1 cellular context compared by ENCODE assay signal in the genomic region with DNA sequence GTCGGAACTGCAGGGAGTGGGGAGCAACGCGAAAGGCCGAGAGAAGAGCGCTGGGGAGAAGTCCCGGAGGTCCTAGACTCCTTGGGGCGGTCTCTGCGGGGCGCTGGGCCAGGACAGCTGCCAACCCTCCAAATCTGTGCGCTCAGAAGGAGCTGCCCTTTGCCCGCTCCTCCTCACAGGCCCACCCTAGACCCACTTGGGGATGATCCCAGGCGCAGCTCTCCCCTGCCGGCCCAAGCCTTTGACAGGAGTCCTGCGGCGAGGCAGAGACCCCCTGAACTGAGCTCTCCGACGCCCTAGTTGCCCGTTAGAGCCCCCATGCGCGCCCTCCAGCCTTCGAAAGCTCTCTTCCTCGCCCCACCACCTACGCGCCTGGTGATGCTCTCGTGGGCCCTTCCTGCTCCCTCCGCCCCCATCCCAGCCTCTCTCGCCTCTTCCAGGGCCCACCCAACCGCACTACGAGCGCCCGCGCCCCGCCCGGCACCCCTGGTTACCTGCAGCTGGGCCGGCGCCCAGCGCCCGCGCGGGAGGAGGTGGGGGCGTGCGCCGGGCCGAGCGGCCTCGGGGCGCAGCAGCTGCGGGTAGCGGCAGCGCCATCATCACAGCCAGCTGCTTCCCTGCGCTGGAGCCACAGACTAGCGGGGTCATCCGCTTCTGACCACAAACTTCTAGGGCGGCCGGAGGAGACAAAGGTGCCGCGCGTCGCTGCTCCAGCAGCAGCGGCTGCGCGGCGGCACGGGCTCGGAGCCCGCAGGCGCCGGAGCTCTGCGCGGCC.
TF ChIP-seq lines count a peak whose summit lies in the region.

No MANE protein-coding gene starts in this region.

TF ChIP-seq in SK-N-SH treated with all-trans-retinoic acid at 6 μM for 48 hours, 23 proteins besides CTCF, POLR2A, EP300 and RAD21 (continued from another document):
- TF ChIP-seq, protein P1, sequence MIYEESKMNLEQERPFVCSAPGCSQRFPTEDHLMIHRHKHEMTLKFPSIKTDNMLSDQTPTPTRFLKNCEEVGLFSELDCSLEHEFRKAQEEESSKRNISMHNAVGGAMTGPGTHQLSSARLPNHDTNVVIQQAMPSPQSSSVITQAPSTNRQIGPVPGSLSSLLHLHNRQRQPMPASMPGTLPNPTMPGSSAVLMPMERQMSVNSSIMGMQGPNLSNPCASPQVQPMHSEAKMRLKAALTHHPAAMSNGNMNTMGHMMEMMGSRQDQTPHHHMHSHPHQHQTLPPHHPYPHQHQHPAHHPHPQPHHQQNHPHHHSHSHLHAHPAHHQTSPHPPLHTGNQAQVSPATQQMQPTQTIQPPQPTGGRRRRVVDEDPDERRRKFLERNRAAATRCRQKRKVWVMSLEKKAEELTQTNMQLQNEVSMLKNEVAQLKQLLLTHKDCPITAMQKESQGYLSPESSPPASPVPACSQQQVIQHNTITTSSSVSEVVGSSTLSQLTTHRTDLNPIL (CRISPR knock-in tag; IDR thresholded peaks at IDR 0.05; ENCODE audit: low read depth), result no peak
- TF ChIP-seq ISL1 (CRISPR knock-in tag; IDR thresholded peaks at IDR 0.05), result no peak
- no peak for TF ChIP-seq TCF4 (CRISPR knock-in tag; IDR thresholded peaks at IDR 0.05; ENCODE audit: borderline replicate concordance)
- no peak for TF ChIP-seq ESRRG (CRISPR knock-in tag; IDR thresholded peaks at IDR 0.05)
- no peak for TF ChIP-seq GLIS3 (CRISPR knock-in tag; IDR thresholded peaks at IDR 0.05)
- TF ChIP-seq, protein P2, sequence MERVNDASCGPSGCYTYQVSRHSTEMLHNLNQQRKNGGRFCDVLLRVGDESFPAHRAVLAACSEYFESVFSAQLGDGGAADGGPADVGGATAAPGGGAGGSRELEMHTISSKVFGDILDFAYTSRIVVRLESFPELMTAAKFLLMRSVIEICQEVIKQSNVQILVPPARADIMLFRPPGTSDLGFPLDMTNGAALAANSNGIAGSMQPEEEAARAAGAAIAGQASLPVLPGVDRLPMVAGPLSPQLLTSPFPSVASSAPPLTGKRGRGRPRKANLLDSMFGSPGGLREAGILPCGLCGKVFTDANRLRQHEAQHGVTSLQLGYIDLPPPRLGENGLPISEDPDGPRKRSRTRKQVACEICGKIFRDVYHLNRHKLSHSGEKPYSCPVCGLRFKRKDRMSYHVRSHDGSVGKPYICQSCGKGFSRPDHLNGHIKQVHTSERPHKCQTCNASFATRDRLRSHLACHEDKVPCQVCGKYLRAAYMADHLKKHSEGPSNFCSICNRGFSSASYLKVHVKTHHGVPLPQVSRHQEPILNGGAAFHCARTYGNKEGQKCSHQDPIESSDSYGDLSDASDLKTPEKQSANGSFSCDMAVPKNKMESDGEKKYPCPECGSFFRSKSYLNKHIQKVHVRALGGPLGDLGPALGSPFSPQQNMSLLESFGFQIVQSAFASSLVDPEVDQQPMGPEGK (CRISPR knock-in tag; IDR thresholded peaks at IDR 0.05; ENCODE audit: borderline replicate concordance), result no peak
- no peak for TF ChIP-seq ZNF70 (CRISPR knock-in tag; IDR thresholded peaks at IDR 0.05)
- TF ChIP-seq TOX (CRISPR knock-in tag; IDR thresholded peaks at IDR 0.05; ENCODE audit: borderline replicate concordance), result no peak
- no peak for TF ChIP-seq ZFP30 (CRISPR knock-in tag; IDR thresholded peaks at IDR 0.05)
- TF ChIP-seq PPARA (CRISPR knock-in tag; IDR thresholded peaks at IDR 0.05; ENCODE audit: borderline replicate concordance), result no peak
